Comparison of ENCODE assay signal across 8 cellular contexts in the genomic region with DNA sequence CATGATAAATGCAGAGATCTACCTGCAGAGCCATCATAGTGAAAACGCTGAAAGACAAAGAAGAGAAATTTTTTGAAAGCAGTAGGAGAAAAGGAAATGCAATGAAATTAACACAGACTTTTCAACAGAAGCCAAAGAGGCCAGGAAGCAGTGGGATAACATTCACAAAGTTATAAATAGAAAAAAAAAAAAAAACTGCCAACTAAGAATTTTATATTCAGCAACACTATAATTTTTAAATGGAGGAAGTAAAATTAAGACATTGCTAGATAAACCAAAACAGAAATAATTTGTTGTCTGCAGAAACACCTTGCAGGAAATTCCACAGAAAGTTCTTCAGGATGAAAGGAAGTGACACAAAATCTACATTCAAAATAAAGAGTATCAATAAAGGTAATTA.
"Had no signal": no experiment of that assay in that cellular context is flagged by ENCODE, and none has a peak within 500 bp of the region (broad histone marks: within the 10 kb centered on the region; RNA-seq: fewer than 3 reads in every experiment).

No MANE protein-coding gene starts in this region.

- ATAC-seq: GM12878 had no signal

- FAIRE-seq: G401.6, GM12878, GM12891, GM12892, GM18507, GM19239 had no signal

- DNase-seq: GDM1, GF-D8 had no signal

- H3K4me3 ChIP-seq: GM12878 had no signal
